ENCODE assay signal across 1 cellular context in the genomic region with DNA sequence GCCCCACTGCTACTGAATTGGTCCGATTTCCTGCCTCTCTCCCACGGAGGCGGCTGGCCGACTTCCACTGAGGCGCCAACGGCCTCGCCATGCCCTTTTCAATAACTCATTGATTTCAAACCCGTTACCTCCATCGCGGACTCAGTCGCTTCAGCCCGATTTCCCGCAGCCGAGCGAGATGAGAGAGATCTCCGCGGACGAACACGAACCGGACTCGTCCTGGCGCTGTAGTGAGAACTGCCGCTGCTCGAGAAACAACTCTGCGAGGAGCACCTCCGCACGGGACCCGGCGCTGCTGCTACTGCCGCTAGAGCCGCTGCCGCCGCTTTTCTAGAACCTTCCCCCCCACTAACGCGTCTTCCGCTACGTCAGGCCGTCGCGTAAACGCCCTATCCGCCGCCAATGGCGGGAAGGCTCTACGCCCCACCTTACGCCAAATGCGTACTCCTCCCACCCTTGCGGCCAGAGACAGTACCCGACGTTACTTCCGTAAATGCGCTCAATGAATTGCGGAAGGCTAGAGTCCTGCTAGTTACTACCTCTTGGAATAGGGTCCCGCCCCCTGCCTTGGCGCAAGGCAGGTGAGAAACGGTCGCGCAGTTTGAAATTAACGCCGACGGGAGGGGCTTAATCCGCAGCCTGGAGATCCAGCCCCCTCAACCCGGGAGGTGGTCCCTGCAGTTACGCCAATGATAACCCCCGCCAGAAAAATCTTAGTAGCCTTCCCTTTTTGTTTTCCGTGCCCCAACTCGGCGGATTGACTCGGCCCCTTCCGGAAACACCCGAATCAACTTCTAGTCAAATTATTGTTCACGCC.
TF ChIP-seq lines count a peak whose summit lies in the region.

A gene (minus strand): TSS at position 303 of the 817 bp plus-strand sequence. CDS start 169 bp downstream, at position 134.

TF ChIP-seq in K562, 482 proteins besides CTCF, POLR2A, EP300 and RAD21 (continued from another document and continues in another):
- TF ChIP-seq, protein P1, sequence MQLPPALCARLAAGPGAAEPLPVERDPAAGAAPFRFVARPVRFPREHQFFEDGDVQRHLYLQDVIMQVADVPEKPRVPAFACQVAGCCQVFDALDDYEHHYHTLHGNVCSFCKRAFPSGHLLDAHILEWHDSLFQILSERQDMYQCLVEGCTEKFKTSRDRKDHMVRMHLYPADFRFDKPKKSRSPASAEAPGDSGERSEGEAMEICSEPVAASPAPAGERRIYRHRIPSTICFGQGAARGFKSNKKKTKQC (CRISPR knock-in tag; IDR thresholded peaks at IDR 0.05): peak; percentile 93
- no peak for TF ChIP-seq SREBF2 (CRISPR knock-in tag; IDR thresholded peaks at IDR 0.05)
- TF ChIP-seq, protein P2, sequence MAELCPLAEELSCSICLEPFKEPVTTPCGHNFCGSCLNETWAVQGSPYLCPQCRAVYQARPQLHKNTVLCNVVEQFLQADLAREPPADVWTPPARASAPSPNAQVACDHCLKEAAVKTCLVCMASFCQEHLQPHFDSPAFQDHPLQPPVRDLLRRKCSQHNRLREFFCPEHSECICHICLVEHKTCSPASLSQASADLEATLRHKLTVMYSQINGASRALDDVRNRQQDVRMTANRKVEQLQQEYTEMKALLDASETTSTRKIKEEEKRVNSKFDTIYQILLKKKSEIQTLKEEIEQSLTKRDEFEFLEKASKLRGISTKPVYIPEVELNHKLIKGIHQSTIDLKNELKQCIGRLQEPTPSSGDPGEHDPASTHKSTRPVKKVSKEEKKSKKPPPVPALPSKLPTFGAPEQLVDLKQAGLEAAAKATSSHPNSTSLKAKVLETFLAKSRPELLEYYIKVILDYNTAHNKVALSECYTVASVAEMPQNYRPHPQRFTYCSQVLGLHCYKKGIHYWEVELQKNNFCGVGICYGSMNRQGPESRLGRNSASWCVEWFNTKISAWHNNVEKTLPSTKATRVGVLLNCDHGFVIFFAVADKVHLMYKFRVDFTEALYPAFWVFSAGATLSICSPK (IDR thresholded peaks at IDR 0.05; ENCODE audit: borderline replicate concordance): no peak
- TF ChIP-seq MYNN (IDR thresholded peaks at IDR 0.05): peak; percentile 52; the same call in 1 of the 2 replicates
- TF ChIP-seq MYNN (CRISPR knock-in tag; IDR thresholded peaks at IDR 0.05): no peak
- TF ChIP-seq, protein P3, sequence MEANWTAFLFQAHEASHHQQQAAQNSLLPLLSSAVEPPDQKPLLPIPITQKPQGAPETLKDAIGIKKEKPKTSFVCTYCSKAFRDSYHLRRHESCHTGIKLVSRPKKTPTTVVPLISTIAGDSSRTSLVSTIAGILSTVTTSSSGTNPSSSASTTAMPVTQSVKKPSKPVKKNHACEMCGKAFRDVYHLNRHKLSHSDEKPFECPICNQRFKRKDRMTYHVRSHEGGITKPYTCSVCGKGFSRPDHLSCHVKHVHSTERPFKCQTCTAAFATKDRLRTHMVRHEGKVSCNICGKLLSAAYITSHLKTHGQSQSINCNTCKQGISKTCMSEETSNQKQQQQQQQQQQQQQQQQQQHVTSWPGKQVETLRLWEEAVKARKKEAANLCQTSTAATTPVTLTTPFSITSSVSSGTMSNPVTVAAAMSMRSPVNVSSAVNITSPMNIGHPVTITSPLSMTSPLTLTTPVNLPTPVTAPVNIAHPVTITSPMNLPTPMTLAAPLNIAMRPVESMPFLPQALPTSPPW (CRISPR knock-in tag; IDR thresholded peaks at IDR 0.05): no peak
- TF ChIP-seq BCOR (IDR thresholded peaks at IDR 0.05): peak; percentile 64; the same call in 1 of the 2 replicates
- TF ChIP-seq, protein P4, sequence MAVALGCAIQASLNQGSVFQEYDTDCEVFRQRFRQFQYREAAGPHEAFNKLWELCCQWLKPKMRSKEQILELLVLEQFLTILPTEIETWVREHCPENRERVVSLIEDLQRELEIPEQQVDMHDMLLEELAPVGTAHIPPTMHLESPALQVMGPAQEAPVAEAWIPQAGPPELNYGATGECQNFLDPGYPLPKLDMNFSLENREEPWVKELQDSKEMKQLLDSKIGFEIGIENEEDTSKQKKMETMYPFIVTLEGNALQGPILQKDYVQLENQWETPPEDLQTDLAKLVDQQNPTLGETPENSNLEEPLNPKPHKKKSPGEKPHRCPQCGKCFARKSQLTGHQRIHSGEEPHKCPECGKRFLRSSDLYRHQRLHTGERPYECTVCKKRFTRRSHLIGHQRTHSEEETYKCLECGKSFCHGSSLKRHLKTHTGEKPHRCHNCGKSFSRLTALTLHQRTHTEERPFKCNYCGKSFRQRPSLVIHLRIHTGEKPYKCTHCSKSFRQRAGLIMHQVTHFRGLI (CRISPR knock-in tag; IDR thresholded peaks at IDR 0.05): no peak
- TF ChIP-seq, protein P5, sequence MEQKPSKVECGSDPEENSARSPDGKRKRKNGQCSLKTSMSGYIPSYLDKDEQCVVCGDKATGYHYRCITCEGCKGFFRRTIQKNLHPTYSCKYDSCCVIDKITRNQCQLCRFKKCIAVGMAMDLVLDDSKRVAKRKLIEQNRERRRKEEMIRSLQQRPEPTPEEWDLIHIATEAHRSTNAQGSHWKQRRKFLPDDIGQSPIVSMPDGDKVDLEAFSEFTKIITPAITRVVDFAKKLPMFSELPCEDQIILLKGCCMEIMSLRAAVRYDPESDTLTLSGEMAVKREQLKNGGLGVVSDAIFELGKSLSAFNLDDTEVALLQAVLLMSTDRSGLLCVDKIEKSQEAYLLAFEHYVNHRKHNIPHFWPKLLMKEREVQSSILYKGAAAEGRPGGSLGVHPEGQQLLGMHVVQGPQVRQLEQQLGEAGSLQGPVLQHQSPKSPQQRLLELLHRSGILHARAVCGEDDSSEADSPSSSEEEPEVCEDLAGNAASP (IDR thresholded peaks at IDR 0.05): no peak
- TF ChIP-seq POLR2AphosphoS2 (IDR thresholded peaks at IDR 0.05; ENCODE audit: low read length): peak; percentile 88; the same call in 1 of the 2 replicates
- TF ChIP-seq RBM15 (IDR thresholded peaks at IDR 0.05; ENCODE audit: insufficient read depth, low read length): no peak; the same call in 1 of the 2 replicates
- no peak for TF ChIP-seq E2F3 (CRISPR knock-in tag; IDR thresholded peaks at IDR 0.05)
- no peak for TF ChIP-seq ZNF79 (CRISPR knock-in tag; IDR thresholded peaks at IDR 0.05; ENCODE audit: low read depth)
- TF ChIP-seq SPI1 (IDR thresholded peaks at IDR 0.05; ENCODE audit: borderline replicate concordance, low read depth, low read length): 0 out of 2 replicates have a peak, but pooled peaks have one; percentile 0
- no peak for TF ChIP-seq SREBF1 (IDR thresholded peaks at IDR 0.05; ENCODE audit: borderline replicate concordance, low read depth, low read length)
- TF ChIP-seq, protein P6, sequence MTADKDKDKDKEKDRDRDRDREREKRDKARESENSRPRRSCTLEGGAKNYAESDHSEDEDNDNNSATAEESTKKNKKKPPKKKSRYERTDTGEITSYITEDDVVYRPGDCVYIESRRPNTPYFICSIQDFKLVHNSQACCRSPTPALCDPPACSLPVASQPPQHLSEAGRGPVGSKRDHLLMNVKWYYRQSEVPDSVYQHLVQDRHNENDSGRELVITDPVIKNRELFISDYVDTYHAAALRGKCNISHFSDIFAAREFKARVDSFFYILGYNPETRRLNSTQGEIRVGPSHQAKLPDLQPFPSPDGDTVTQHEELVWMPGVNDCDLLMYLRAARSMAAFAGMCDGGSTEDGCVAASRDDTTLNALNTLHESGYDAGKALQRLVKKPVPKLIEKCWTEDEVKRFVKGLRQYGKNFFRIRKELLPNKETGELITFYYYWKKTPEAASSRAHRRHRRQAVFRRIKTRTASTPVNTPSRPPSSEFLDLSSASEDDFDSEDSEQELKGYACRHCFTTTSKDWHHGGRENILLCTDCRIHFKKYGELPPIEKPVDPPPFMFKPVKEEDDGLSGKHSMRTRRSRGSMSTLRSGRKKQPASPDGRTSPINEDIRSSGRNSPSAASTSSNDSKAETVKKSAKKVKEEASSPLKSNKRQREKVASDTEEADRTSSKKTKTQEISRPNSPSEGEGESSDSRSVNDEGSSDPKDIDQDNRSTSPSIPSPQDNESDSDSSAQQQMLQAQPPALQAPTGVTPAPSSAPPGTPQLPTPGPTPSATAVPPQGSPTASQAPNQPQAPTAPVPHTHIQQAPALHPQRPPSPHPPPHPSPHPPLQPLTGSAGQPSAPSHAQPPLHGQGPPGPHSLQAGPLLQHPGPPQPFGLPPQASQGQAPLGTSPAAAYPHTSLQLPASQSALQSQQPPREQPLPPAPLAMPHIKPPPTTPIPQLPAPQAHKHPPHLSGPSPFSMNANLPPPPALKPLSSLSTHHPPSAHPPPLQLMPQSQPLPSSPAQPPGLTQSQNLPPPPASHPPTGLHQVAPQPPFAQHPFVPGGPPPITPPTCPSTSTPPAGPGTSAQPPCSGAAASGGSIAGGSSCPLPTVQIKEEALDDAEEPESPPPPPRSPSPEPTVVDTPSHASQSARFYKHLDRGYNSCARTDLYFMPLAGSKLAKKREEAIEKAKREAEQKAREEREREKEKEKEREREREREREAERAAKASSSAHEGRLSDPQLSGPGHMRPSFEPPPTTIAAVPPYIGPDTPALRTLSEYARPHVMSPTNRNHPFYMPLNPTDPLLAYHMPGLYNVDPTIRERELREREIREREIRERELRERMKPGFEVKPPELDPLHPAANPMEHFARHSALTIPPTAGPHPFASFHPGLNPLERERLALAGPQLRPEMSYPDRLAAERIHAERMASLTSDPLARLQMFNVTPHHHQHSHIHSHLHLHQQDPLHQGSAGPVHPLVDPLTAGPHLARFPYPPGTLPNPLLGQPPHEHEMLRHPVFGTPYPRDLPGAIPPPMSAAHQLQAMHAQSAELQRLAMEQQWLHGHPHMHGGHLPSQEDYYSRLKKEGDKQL (CRISPR knock-in tag; IDR thresholded peaks at IDR 0.05; ENCODE audit: borderline replicate concordance): no peak
- no peak for TF ChIP-seq PRMT5 (CRISPR knock-in tag; IDR thresholded peaks at IDR 0.05)
- no peak; the same call in 1 of the 2 replicates for TF ChIP-seq KLF6 (CRISPR knock-in tag; IDR thresholded peaks at IDR 0.05; ENCODE audit: borderline replicate concordance)
- TF ChIP-seq ZNF316 (IDR thresholded peaks at IDR 0.05): no peak
- TF ChIP-seq SUPT5H (IDR thresholded peaks at IDR 0.05): peak; percentile 100
- TF ChIP-seq ZNF140 (CRISPR knock-in tag; IDR thresholded peaks at IDR 0.05): no peak
- TF ChIP-seq, protein P7, sequence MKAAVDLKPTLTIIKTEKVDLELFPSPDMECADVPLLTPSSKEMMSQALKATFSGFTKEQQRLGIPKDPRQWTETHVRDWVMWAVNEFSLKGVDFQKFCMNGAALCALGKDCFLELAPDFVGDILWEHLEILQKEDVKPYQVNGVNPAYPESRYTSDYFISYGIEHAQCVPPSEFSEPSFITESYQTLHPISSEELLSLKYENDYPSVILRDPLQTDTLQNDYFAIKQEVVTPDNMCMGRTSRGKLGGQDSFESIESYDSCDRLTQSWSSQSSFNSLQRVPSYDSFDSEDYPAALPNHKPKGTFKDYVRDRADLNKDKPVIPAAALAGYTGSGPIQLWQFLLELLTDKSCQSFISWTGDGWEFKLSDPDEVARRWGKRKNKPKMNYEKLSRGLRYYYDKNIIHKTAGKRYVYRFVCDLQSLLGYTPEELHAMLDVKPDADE (conservative IDR thresholded peaks at IDR 0.05; ENCODE audit: control insufficient read depth, low read depth, low read length): peak; percentile 80
- no peak for TF ChIP-seq SNRNP70 (optimal IDR thresholded peaks at IDR 0.05; ENCODE audit: low read depth, low read length)
- TF ChIP-seq CREB1 (IDR thresholded peaks at IDR 0.05): peak; percentile 90
- peak; percentile 90 for TF ChIP-seq CREB1 (CRISPR knock-in tag; IDR thresholded peaks at IDR 0.05)
- TF ChIP-seq, protein P8, sequence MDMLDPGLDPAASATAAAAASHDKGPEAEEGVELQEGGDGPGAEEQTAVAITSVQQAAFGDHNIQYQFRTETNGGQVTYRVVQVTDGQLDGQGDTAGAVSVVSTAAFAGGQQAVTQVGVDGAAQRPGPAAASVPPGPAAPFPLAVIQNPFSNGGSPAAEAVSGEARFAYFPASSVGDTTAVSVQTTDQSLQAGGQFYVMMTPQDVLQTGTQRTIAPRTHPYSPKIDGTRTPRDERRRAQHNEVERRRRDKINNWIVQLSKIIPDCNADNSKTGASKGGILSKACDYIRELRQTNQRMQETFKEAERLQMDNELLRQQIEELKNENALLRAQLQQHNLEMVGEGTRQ (CRISPR knock-in tag; IDR thresholded peaks at IDR 0.05): no peak
- TF ChIP-seq, protein P9, sequence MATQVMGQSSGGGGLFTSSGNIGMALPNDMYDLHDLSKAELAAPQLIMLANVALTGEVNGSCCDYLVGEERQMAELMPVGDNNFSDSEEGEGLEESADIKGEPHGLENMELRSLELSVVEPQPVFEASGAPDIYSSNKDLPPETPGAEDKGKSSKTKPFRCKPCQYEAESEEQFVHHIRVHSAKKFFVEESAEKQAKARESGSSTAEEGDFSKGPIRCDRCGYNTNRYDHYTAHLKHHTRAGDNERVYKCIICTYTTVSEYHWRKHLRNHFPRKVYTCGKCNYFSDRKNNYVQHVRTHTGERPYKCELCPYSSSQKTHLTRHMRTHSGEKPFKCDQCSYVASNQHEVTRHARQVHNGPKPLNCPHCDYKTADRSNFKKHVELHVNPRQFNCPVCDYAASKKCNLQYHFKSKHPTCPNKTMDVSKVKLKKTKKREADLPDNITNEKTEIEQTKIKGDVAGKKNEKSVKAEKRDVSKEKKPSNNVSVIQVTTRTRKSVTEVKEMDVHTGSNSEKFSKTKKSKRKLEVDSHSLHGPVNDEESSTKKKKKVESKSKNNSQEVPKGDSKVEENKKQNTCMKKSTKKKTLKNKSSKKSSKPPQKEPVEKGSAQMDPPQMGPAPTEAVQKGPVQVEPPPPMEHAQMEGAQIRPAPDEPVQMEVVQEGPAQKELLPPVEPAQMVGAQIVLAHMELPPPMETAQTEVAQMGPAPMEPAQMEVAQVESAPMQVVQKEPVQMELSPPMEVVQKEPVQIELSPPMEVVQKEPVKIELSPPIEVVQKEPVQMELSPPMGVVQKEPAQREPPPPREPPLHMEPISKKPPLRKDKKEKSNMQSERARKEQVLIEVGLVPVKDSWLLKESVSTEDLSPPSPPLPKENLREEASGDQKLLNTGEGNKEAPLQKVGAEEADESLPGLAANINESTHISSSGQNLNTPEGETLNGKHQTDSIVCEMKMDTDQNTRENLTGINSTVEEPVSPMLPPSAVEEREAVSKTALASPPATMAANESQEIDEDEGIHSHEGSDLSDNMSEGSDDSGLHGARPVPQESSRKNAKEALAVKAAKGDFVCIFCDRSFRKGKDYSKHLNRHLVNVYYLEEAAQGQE (CRISPR knock-in tag; IDR thresholded peaks at IDR 0.05; ENCODE audit: low read depth): no peak; the same call in 1 of the 2 replicates
- peak; percentile 15; the same call in 1 of the 2 replicates for TF ChIP-seq RNF2 (IDR thresholded peaks at IDR 0.05)
- TF ChIP-seq, protein P10, sequence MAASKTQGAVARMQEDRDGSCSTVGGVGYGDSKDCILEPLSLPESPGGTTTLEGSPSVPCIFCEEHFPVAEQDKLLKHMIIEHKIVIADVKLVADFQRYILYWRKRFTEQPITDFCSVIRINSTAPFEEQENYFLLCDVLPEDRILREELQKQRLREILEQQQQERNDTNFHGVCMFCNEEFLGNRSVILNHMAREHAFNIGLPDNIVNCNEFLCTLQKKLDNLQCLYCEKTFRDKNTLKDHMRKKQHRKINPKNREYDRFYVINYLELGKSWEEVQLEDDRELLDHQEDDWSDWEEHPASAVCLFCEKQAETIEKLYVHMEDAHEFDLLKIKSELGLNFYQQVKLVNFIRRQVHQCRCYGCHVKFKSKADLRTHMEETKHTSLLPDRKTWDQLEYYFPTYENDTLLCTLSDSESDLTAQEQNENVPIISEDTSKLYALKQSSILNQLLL (CRISPR knock-in tag; IDR thresholded peaks at IDR 0.05; ENCODE audit: borderline replicate concordance): no peak
- 0 out of 2 replicates have a peak, but pooled peaks have one; percentile 50 for TF ChIP-seq NFATC3 (IDR thresholded peaks at IDR 0.05)
- no peak; the same call in 1 of the 2 replicates for TF ChIP-seq SAFB (IDR thresholded peaks at IDR 0.05; ENCODE audit: borderline replicate concordance, low read depth, low read length)
- TF ChIP-seq ZNF384 (IDR thresholded peaks at IDR 0.05; ENCODE audit: low read depth, low read length): 0 out of 2 replicates have a peak, but pooled peaks have one; percentile 37
- TF ChIP-seq TGIF2 (CRISPR knock-in tag; IDR thresholded peaks at IDR 0.05): peak; percentile 77; the same call in 1 of the 2 replicates
- no peak for TF ChIP-seq ZNF668 (CRISPR knock-in tag; IDR thresholded peaks at IDR 0.05)
- TF ChIP-seq NCOA1 (IDR thresholded peaks at IDR 0.05; ENCODE audit: low read depth): 0 out of 2 replicates have a peak, but pooled peaks have one; percentile 39
- TF ChIP-seq ZNF41 (CRISPR knock-in tag; conservative IDR thresholded peaks at IDR 0.05): no peak
